ENCODE assay signal across 12 cellular contexts in genomic region chr1:154599658-154600057, GRCh38. TPM values are rescaled to one million over a fixed set of nuclear protein-coding genes. Genes with fewer than 3 reads are reported as not detected.
DNase-seq lines count a peak whose midpoint lies in the region; ATAC-seq, FAIRE-seq and TF ChIP-seq lines count a peak whose summit lies in the region.
"Had no signal": no experiment of that assay in that cellular context is flagged by ENCODE, and none has a peak within 500 bp of the region (broad histone marks: within the 10 kb centered on the region; RNA-seq: fewer than 3 reads in every experiment).

No MANE protein-coding gene starts in this region.

- H3K4me2 ChIP-seq in HepG2 (ENCODE audit: low read depth, low read length): no peak overlapping the region

- H2AFZ ChIP-seq in HepG2 (ENCODE audit: low read length): no peak overlapping the region

- H3K4me3 Mint-ChIP-seq in stimulated activated naive CD8-positive, alpha-beta T cell treated with anti-CD3 and anti-CD28 coated beads, Interleukin-15, Interleukin-2, amounts not matched to agents 100 ng/mL and 50 ng/mL, for 24 hours: no peak overlapping the region
- H3K4me3 Mint-ChIP-seq in brain: peak overlapping the region in 3 of 5 experiments; percentile 43 to 65 (median 61)
- H3K4me3 Mint-ChIP-seq: activated CD4-positive, alpha-beta T cell treated with anti-CD3 and anti-CD28 coated beads, Interleukin-2, amount 10 ng/mL, durations not matched to agents 7 days and 5 days had no signal

- no peak for ATAC-seq in stimulated activated naive CD8-positive, alpha-beta T cell treated with anti-CD3 and anti-CD28 coated beads, Interleukin-15, Interleukin-2, amounts not matched to agents 100 U/mL and 50 U/mL, for 24 hours
- peak; percentile 37 for ATAC-seq in aorta (ENCODE audit: low FRiP score)
- no peak for ATAC-seq in HepG2

- H3K27me3 Mint-ChIP-seq in stimulated activated naive CD8-positive, alpha-beta T cell treated with anti-CD3 and anti-CD28 coated beads, Interleukin-15, Interleukin-2, amounts not matched to agents 100 ng/mL and 50 ng/mL, for 24 hours: no peaks in the 10 kb centered on the region
- H3K27me3 Mint-ChIP-seq in brain: no peaks in the 10 kb centered on the region
- H3K27me3 Mint-ChIP-seq: activated CD4-positive, alpha-beta T cell treated with anti-CD3 and anti-CD28 coated beads, Interleukin-2, amount 10 ng/mL, durations not matched to agents 7 days and 5 days had no signal

- DNase-seq in stimulated activated naive CD8-positive, alpha-beta T cell treated with anti-CD3 and anti-CD28 coated beads, Interleukin-15, Interleukin-2, amounts not matched to agents 100 U/mL and 50 U/mL, for 24 hours: no peak
- DNase-seq in aorta (peak in 1 of 2 donors; percentile 45), HepG2 (ENCODE audit: low spot score) (no peak), GM03348 (ENCODE audit: low spot score) (no peak), suprapubic skin (ENCODE audit: low spot score in 2 of 2) (no peak)
- DNase-seq: activated CD4-positive, alpha-beta T cell treated with anti-CD3 and anti-CD28 coated beads, Interleukin-2, amount 10 ng/mL, durations not matched to agents 7 days and 5 days; BE2C; NCI-H748 treated with DMSO at 0.1 percent for 48 hours had no signal

- no peak overlapping the region for H3K4me3 ChIP-seq in aorta (ENCODE audit: low read length in 2 of 2)
- no peak overlapping the region for H3K4me3 ChIP-seq in HepG2 (replicated peaks in 1 of 3; ENCODE audit: insufficient read depth in 1 of 3, low read depth in 2 of 3, low read length in 3 of 3)
- H3K4me3 ChIP-seq in suprapubic skin: no peak overlapping the region

- H3K79me2 ChIP-seq in HepG2 (ENCODE audit: insufficient read depth, low read length): peaks cover 48% of the 10 kb centered on the region

- H3K27ac Mint-ChIP-seq in stimulated activated naive CD8-positive, alpha-beta T cell treated with anti-CD3 and anti-CD28 coated beads, Interleukin-15, Interleukin-2, amounts not matched to agents 100 ng/mL and 50 ng/mL, for 24 hours: peak overlapping the region; percentile 73
- peak overlapping the region; percentile 53 to 93 (median 90) for H3K27ac Mint-ChIP-seq in brain
- H3K27ac Mint-ChIP-seq: activated CD4-positive, alpha-beta T cell treated with anti-CD3 and anti-CD28 coated beads, Interleukin-2, amount 10 ng/mL, durations not matched to agents 7 days and 5 days had no signal

- no peaks in the 10 kb centered on the region for H3K27me3 ChIP-seq in layer of hippocampus (ENCODE audit: control insufficient read depth, insufficient read depth, low read length)
- H3K27me3 ChIP-seq in aorta (ENCODE audit: control insufficient read depth in 1 of 2, insufficient read depth in 2 of 2, low read length in 1 of 2): no peaks in the 10 kb centered on the region
- H3K27me3 ChIP-seq in HepG2 (ENCODE audit: control insufficient read depth in 1 of 2, insufficient read depth in 2 of 2, low read length in 2 of 2): no peaks in the 10 kb centered on the region
- H3K27me3 ChIP-seq in suprapubic skin: no peaks in the 10 kb centered on the region
- H3K27me3 ChIP-seq: BE2C had no signal

- CTCF ChIA-PET in HepG2 (lab: Yijun Ruan, JAX; ENCODE audit: low intra/inter-chr PET ratio, low total read pairs): no interaction called here

- TF ChIP-seq CTCF in brain (conservative IDR thresholded peaks at IDR 0.05) (no peak), HepG2 (CRISPR knock-in tag; IDR thresholded peaks at IDR 0.05) (no peak), suprapubic skin (IDR thresholded peaks at IDR 0.05) (no peak)

- intact Hi-C loops in aorta (cut with DNase I) (no loop called here), HepG2 (cut with micrococcal nuclease; ENCODE audit: unreplicated experiment) (no loop called here)

- POLR2A ChIA-PET in HepG2 (lab: Yijun Ruan, JAX): no interaction called here

- peaks cover 58% of the 10 kb centered on the region for H3K4me1 Mint-ChIP-seq in stimulated activated naive CD8-positive, alpha-beta T cell treated with anti-CD3 and anti-CD28 coated beads, Interleukin-15, Interleukin-2, amounts not matched to agents 100 ng/mL and 50 ng/mL, for 24 hours (ENCODE audit: low read depth)
- peaks cover 33% of the 10 kb centered on the region for H3K4me1 Mint-ChIP-seq in brain

- peaks cover 77% of the 10 kb centered on the region for H3K36me3 Mint-ChIP-seq in stimulated activated naive CD8-positive, alpha-beta T cell treated with anti-CD3 and anti-CD28 coated beads, Interleukin-15, Interleukin-2, amounts not matched to agents 100 ng/mL and 50 ng/mL, for 24 hours (ENCODE audit: low read depth)
- H3K36me3 Mint-ChIP-seq in brain: peaks cover 61% of the 10 kb centered on the region

- no TSS peak for BruUV-seq in HepG2 (replicated peaks; lab: Mats Ljungman, UMichigan)

- H3K4me1 ChIP-seq in aorta (ENCODE audit: control insufficient read depth in 1 of 2, insufficient read depth in 2 of 2, low read length in 2 of 2) (peaks cover 3 to 4% of the 10 kb centered on the region in 2 donors), HepG2 (ENCODE audit: insufficient read depth, low read length) (peaks cover 6% of the 10 kb centered on the region; the same call in 1 of the 2 replicates), suprapubic skin (peaks cover 29% of the 10 kb centered on the region)
- H3K4me1 ChIP-seq: BE2C had no signal

- H3K36me3 ChIP-seq in aorta (ENCODE audit: control insufficient read depth in 1 of 2, insufficient read depth in 2 of 2, low read length in 1 of 2) (peaks cover 11 to 22% of the 10 kb centered on the region in 2 donors), HepG2 (replicated peaks in 1 of 2; ENCODE audit: control insufficient read depth in 1 of 2, insufficient read depth in 2 of 2, low read length in 2 of 2) (peaks cover 33 to 81% of the 10 kb centered on the region in 2 experiments), suprapubic skin (peaks cover 82% of the 10 kb centered on the region)

- no peak for FAIRE-seq in HepG2 (lab: Jason Lieb, UNC)
- FAIRE-seq: endometrium had no signal

- TF ChIP-seq EP300 in HepG2 (IDR thresholded peaks at IDR 0.05; ENCODE audit: low read depth in 2 of 2, low read length in 2 of 2) (no peak), HepG2 (CRISPR knock-in tag; IDR thresholded peaks at IDR 0.05; ENCODE audit: borderline replicate concordance) (no peak), suprapubic skin (IDR thresholded peaks at IDR 0.05) (no peak)

- H3K9ac ChIP-seq in HepG2 (ENCODE audit: insufficient read depth, low read depth, low read length): no peak overlapping the region

- H3K27ac ChIP-seq in layer of hippocampus (ENCODE audit: low read depth, low read length) (peak overlapping the region; percentile 42), aorta (ENCODE audit: low read depth in 1 of 2, low read length in 2 of 2) (peak overlapping the region in 1 of 2 donors; percentile 22), HepG2 (ENCODE audit: extremely low read length, insufficient read depth, low read length) (no peak overlapping the region), suprapubic skin (no peak overlapping the region)

- H3K9me3 ChIP-seq in aorta (ENCODE audit: control insufficient read depth, low read length): no peaks in the 10 kb centered on the region
- H3K9me3 ChIP-seq in HepG2 (ENCODE audit: low read length): no peaks in the 10 kb centered on the region
- no peaks in the 10 kb centered on the region for H3K9me3 ChIP-seq in suprapubic skin
- H3K9me3 ChIP-seq: BE2C had no signal

- WGBS in aorta, 2 donors: 39% methylated on average over 3 of the region's 3 CpGs
- 96% methylated on average over 3 of the region's 3 CpGs for WGBS in HepG2 (ENCODE audit: low lambda C conversion rate)
- 59% methylated on average over 3 of the region's 3 CpGs for WGBS in suprapubic skin

- TF ChIP-seq RAD21 in HepG2 (CRISPR knock-in tag; IDR thresholded peaks at IDR 0.05): no peak

- H4K20me1 ChIP-seq in HepG2 (ENCODE audit: insufficient read depth, low read length): peaks cover 24% of the 10 kb centered on the region

- TF ChIP-seq POLR2A in HepG2 (IDR thresholded peaks at IDR 0.05; ENCODE audit: insufficient read depth in 1 of 2, low read depth in 2 of 2, low read length in 2 of 2): no peak
- TF ChIP-seq POLR2A in suprapubic skin (IDR thresholded peaks at IDR 0.05): no peak

- H3K9me3 Mint-ChIP-seq in stimulated activated naive CD8-positive, alpha-beta T cell treated with anti-CD3 and anti-CD28 coated beads, Interleukin-15, Interleukin-2, amounts not matched to agents 100 ng/mL and 50 ng/mL, for 24 hours: no peaks in the 10 kb centered on the region
- H3K9me3 Mint-ChIP-seq in brain: no peaks in the 10 kb centered on the region
- H3K9me3 Mint-ChIP-seq: activated CD4-positive, alpha-beta T cell treated with anti-CD3 and anti-CD28 coated beads, Interleukin-2, amount 10 ng/mL, durations not matched to agents 7 days and 5 days had no signal

- in situ Hi-C loops in HepG2 (cut with HindIII; ENCODE audit: extremely low pct_ligation_motif_present, low pct_unique_long_range_greater_than_20kb): no loop called here

RNA-seq across cellular contexts. Expression of gene ADAR, which starts 8.3 kb away (rescaled TPM):
- polyA plus RNA-seq in brain (ENCODE audit: insufficient read depth, low read depth, low replicate concordance) (106 TPM), aorta (10 to 100 TPM; 22.9 to 33.7 TPM), HepG2 (2011; rRNA removed) (78.6 and 86.2 TPM in 2 replicates)
- total RNA-seq in aorta (100 to 1,000 TPM; 125 to 138 TPM), HepG2 (2016; rRNA removed; fragmentation: Illumina TruSeq; extraction: Trizol) (70.8 and 94.6 TPM in 2 replicates), suprapubic skin (100 to 1,000 TPM in 2 of 4 donors, 10 to 100 TPM in 2; 73.7 to 107 (median 93.2) TPM)
- 9.0 and 11.2 TPM in 2 replicates for total RNA-seq in HepG2 (2016; cell fraction: cytosol; rRNA removed; fragmentation: Illumina TruSeq; extraction: Trizol; ENCODE audit: low read depth)
- total RNA-seq in HepG2 (2016; cell fraction: insoluble cytoplasmic fraction; rRNA removed; fragmentation: Illumina TruSeq; extraction: Trizol): 68.0 and 86.8 TPM in 2 replicates
- total RNA-seq in HepG2 (2016; cell fraction: membrane; rRNA removed; fragmentation: Illumina TruSeq; extraction: Trizol): 39.0 and 39.7 TPM in 2 replicates
- 58.4 and 70.1 TPM in 2 replicates for total RNA-seq in HepG2 (2016; cell fraction: nucleus; rRNA removed; fragmentation: Illumina TruSeq; extraction: Trizol)
- polyA plus RNA-seq in HepG2 (2011; cell fraction: cytosol; rRNA removed): 50.2 and 58.9 TPM in 2 replicates
- polyA plus RNA-seq in HepG2 (2011; cell fraction: nucleus; rRNA removed): 99.9 and 117 TPM in 2 replicates
- polyA plus RNA-seq in HepG2 (2012): 46.2 and 48.4 TPM in 2 replicates
- polyA plus RNA-seq in HepG2 (2016; cell fraction: cytosol; fragmentation: Illumina TruSeq; extraction: Trizol; ENCODE audit: low read depth): 2.9 and 3.4 TPM in 2 replicates
- 65.0 and 73.2 TPM in 2 replicates for polyA plus RNA-seq in HepG2 (2016; cell fraction: insoluble cytoplasmic fraction; fragmentation: Illumina TruSeq; extraction: Trizol; ENCODE audit: low read depth)
- 14.8 and 16.7 TPM in 2 replicates for polyA plus RNA-seq in HepG2 (2016; cell fraction: membrane; fragmentation: Illumina TruSeq; extraction: Trizol; ENCODE audit: low read depth)
- 73.4 and 80.3 TPM in 2 replicates for polyA plus RNA-seq in HepG2 (2016; cell fraction: nucleus; fragmentation: Illumina TruSeq; extraction: Trizol; ENCODE audit: insufficient read depth, low read depth)
- 183 and 405 TPM in 2 replicates for polyA minus RNA-seq in HepG2 (2011; rRNA and poly(A)+ RNA removed; ENCODE audit: low replicate concordance)
- 60.8 and 69.1 TPM in 2 replicates for polyA minus RNA-seq in HepG2 (2011; cell fraction: cytosol; rRNA and poly(A)+ RNA removed)
- polyA minus RNA-seq in HepG2 (2011; cell fraction: nucleus; rRNA and poly(A)+ RNA removed): 94.0 and 140 TPM in 2 replicates

RNA-seq across cellular contexts. Expression of gene CHRNB2, which starts 32.1 kb away (rescaled TPM):
- polyA plus RNA-seq in brain (ENCODE audit: insufficient read depth, low read depth, low replicate concordance) (20.1 TPM), aorta (under 1 TPM in 1 of 2 donors, not detected in 1; 0.08 TPM), HepG2 (2011; rRNA removed) (0.03 and 0.07 TPM in 2 replicates)
- total RNA-seq in aorta (not detected), HepG2 (2016; rRNA removed; fragmentation: Illumina TruSeq; extraction: Trizol) (0.07 TPM in 1 of 2 replicates, not detected in the other), suprapubic skin (under 1 TPM; 0.26 to 0.83 (median 0.33) TPM)
- not detected in 2 replicates for total RNA-seq in HepG2 (2016; cell fraction: cytosol; rRNA removed; fragmentation: Illumina TruSeq; extraction: Trizol; ENCODE audit: low read depth)
- 0.06 TPM in 1 of 2 replicates, not detected in the other for total RNA-seq in HepG2 (2016; cell fraction: insoluble cytoplasmic fraction; rRNA removed; fragmentation: Illumina TruSeq; extraction: Trizol)
- not detected in 2 replicates for total RNA-seq in HepG2 (2016; cell fraction: membrane; rRNA removed; fragmentation: Illumina TruSeq; extraction: Trizol)
- 0.19 TPM in 1 of 2 replicates, not detected in the other for total RNA-seq in HepG2 (2016; cell fraction: nucleus; rRNA removed; fragmentation: Illumina TruSeq; extraction: Trizol)
- polyA plus RNA-seq in HepG2 (2011; cell fraction: cytosol; rRNA removed): 0.01 TPM in 1 of 2 replicates, not detected in the other
- polyA plus RNA-seq in HepG2 (2011; cell fraction: nucleus; rRNA removed): 0.07 and 0.18 TPM in 2 replicates
- 0.04 and 0.07 TPM in 2 replicates for polyA plus RNA-seq in HepG2 (2012)
- not detected in 2 replicates for polyA plus RNA-seq in HepG2 (2016; cell fraction: cytosol; fragmentation: Illumina TruSeq; extraction: Trizol; ENCODE audit: low read depth)
- polyA plus RNA-seq in HepG2 (2016; cell fraction: insoluble cytoplasmic fraction; fragmentation: Illumina TruSeq; extraction: Trizol; ENCODE audit: low read depth): not detected in 2 replicates
- polyA plus RNA-seq in HepG2 (2016; cell fraction: membrane; fragmentation: Illumina TruSeq; extraction: Trizol; ENCODE audit: low read depth): not detected in 2 replicates
- polyA plus RNA-seq in HepG2 (2016; cell fraction: nucleus; fragmentation: Illumina TruSeq; extraction: Trizol; ENCODE audit: insufficient read depth, low read depth): 0.26 TPM in 1 of 2 replicates, not detected in the other
- 0.21 and 0.24 TPM in 2 replicates for polyA minus RNA-seq in HepG2 (2011; rRNA and poly(A)+ RNA removed; ENCODE audit: low replicate concordance)
- not detected in 2 replicates for polyA minus RNA-seq in HepG2 (2011; cell fraction: cytosol; rRNA and poly(A)+ RNA removed)
- 0.12 and 0.13 TPM in 2 replicates for polyA minus RNA-seq in HepG2 (2011; cell fraction: nucleus; rRNA and poly(A)+ RNA removed)
- total RNA-seq: activated CD4-positive, alpha-beta T cell treated with anti-CD3 and anti-CD28 coated beads, Interleukin-2, amount 10 ng/mL, durations not matched to agents 7 days and 5 days had no signal

RNA-seq across cellular contexts. Expression of gene UBE2Q1, which starts 41.2 kb away (rescaled TPM):
- polyA plus RNA-seq in brain (ENCODE audit: insufficient read depth, low read depth, low replicate concordance): 98.2 TPM
- 10 to 100 TPM; 55.5 to 63.9 TPM for total RNA-seq in aorta
- 10 to 100 TPM; 25.5 to 34.4 TPM for polyA plus RNA-seq in aorta
- total RNA-seq in HepG2 (2016; rRNA removed; fragmentation: Illumina TruSeq; extraction: Trizol): 37.9 and 41.7 TPM in 2 replicates
- total RNA-seq in HepG2 (2016; cell fraction: cytosol; rRNA removed; fragmentation: Illumina TruSeq; extraction: Trizol; ENCODE audit: low read depth): 25.3 and 28.6 TPM in 2 replicates
- total RNA-seq in HepG2 (2016; cell fraction: insoluble cytoplasmic fraction; rRNA removed; fragmentation: Illumina TruSeq; extraction: Trizol): 30.4 and 39.8 TPM in 2 replicates
- total RNA-seq in HepG2 (2016; cell fraction: membrane; rRNA removed; fragmentation: Illumina TruSeq; extraction: Trizol): 62.1 and 67.2 TPM in 2 replicates
- total RNA-seq in HepG2 (2016; cell fraction: nucleus; rRNA removed; fragmentation: Illumina TruSeq; extraction: Trizol): 22.1 and 39.3 TPM in 2 replicates
- 11.7 and 12.0 TPM in 2 replicates for polyA plus RNA-seq in HepG2 (2011; rRNA removed)
- 8.0 and 9.6 TPM in 2 replicates for polyA plus RNA-seq in HepG2 (2011; cell fraction: cytosol; rRNA removed)
- 14.6 and 16.1 TPM in 2 replicates for polyA plus RNA-seq in HepG2 (2011; cell fraction: nucleus; rRNA removed)
- polyA plus RNA-seq in HepG2 (2012): 38.7 and 55.5 TPM in 2 replicates
- 54.7 and 56.1 TPM in 2 replicates for polyA plus RNA-seq in HepG2 (2016; cell fraction: cytosol; fragmentation: Illumina TruSeq; extraction: Trizol; ENCODE audit: low read depth)
- 55.4 and 68.5 TPM in 2 replicates for polyA plus RNA-seq in HepG2 (2016; cell fraction: insoluble cytoplasmic fraction; fragmentation: Illumina TruSeq; extraction: Trizol; ENCODE audit: low read depth)
- 93.4 and 96.6 TPM in 2 replicates for polyA plus RNA-seq in HepG2 (2016; cell fraction: membrane; fragmentation: Illumina TruSeq; extraction: Trizol; ENCODE audit: low read depth)
- 82.9 and 88.0 TPM in 2 replicates for polyA plus RNA-seq in HepG2 (2016; cell fraction: nucleus; fragmentation: Illumina TruSeq; extraction: Trizol; ENCODE audit: insufficient read depth, low read depth)
- 7.3 and 19.3 TPM in 2 replicates for polyA minus RNA-seq in HepG2 (2011; rRNA and poly(A)+ RNA removed; ENCODE audit: low replicate concordance)
- 8.6 and 10.4 TPM in 2 replicates for polyA minus RNA-seq in HepG2 (2011; cell fraction: cytosol; rRNA and poly(A)+ RNA removed)
- polyA minus RNA-seq in HepG2 (2011; cell fraction: nucleus; rRNA and poly(A)+ RNA removed): 10.8 and 15.2 TPM in 2 replicates
- total RNA-seq in suprapubic skin: 10 to 100 TPM; 30.6 to 60.2 (median 32.0) TPM
